ENCODE assay signal across 1 cellular context in genomic region chr11:72067676-72068075, GRCh38.
TF ChIP-seq lines count a peak whose summit lies in the region.

No MANE protein-coding gene starts in this region.

TF ChIP-seq in endothelial cell of umbilical vein, 7 proteins besides CTCF, POLR2A, EP300 and RAD21:
- TF ChIP-seq FOS (IDR thresholded peaks at IDR 0.05; ENCODE audit: borderline replicate concordance, insufficient read depth, low read length) (no peak), POLR2AphosphoS5 (IDR thresholded peaks at IDR 0.05; ENCODE audit: insufficient read depth, low read depth, low read length) (no peak), GATA2 (IDR thresholded peaks at IDR 0.05; ENCODE audit: insufficient read depth, insufficient read length, low read depth, low read length) (no peak), MYC (IDR thresholded peaks at IDR 0.05; ENCODE audit: low read depth, low read length) (no peak), EZH2 (IDR thresholded peaks at IDR 0.05; ENCODE audit: borderline replicate concordance, low read depth, low read length, severe bottlenecking) (no peak), MAX (IDR thresholded peaks at IDR 0.05; ENCODE audit: insufficient read depth, insufficient read length) (no peak), JUN (IDR thresholded peaks at IDR 0.05; ENCODE audit: borderline replicate concordance, insufficient read depth, insufficient read length, low read depth) (no peak)
TF ChIP-seq in endothelial cell of umbilical vein: peak in this region for 0.
